Comparison of ENCODE assay signal across 1 cellular context in genomic region chr11:71917646-71918045, GRCh38.
TF ChIP-seq lines count a peak whose summit lies in the region.

No MANE protein-coding gene starts in this region.

TF ChIP-seq in IMR-90, 13 proteins besides CTCF, POLR2A, EP300 and RAD21 (continued from another document):
- TF ChIP-seq USF2 (IDR thresholded peaks at IDR 0.05; ENCODE audit: low read depth, low read length) (no peak), BHLHE40 (IDR thresholded peaks at IDR 0.05; ENCODE audit: low read depth, low read length) (no peak)
